Comparison of ENCODE assay signal across 9 cellular contexts in genomic region chr12:65728913-65729793, GRCh38.
DNase-seq lines count a peak whose midpoint lies in the region; FAIRE-seq and TF ChIP-seq lines count a peak whose summit lies in the region.
"Had no signal": no experiment of that assay in that cellular context is flagged by ENCODE, and none has a peak within 500 bp of the region (broad histone marks: within the 10 kb centered on the region; RNA-seq: fewer than 3 reads in every experiment).

No MANE protein-coding gene starts in this region.

- DNase-seq in COLO668 (lab: John Stamatoyannopoulos, UW; ENCODE audit: unreplicated experiment) = peak; percentile 13
- DNase-seq in endothelial cell (ENCODE audit: low spot score) = peak; percentile 40
- DNase-seq in nephron progenitor cell = peak; percentile 60
- DNase-seq in D721Med (ENCODE audit: insufficient read length, low spot score) = no peak
- no peak for DNase-seq in tibial artery
- no peak for DNase-seq in middle frontal gyrus (ENCODE audit: extremely low spot score, low spot score)
- DNase-seq in frontal cortex (ENCODE audit: low spot score in 2 of 2) = no peak
- DNase-seq: left ventricle myocardium superior had no signal

- no peak for TF ChIP-seq CTCF in endothelial cell (IDR thresholded peaks at IDR 0.05; ENCODE audit: unreplicated experiment)
- TF ChIP-seq CTCF in nephron progenitor cell (IDR thresholded peaks at IDR 0.05) = no peak
- no peak for TF ChIP-seq CTCF in D721Med (IDR thresholded peaks at IDR 0.05; ENCODE audit: insufficient read depth, missing control alignments)
- no peak for TF ChIP-seq CTCF in tibial artery (IDR thresholded peaks at IDR 0.05)

- H3K4me1 ChIP-seq in HUES64 (ENCODE audit: insufficient read depth, low read length) = peaks cover 4% of the 10 kb centered on the region; the same call in 1 of the 2 replicates
- H3K4me1 ChIP-seq in tibial artery = peaks cover 0 to 8% (median 3%) of the 10 kb centered on the region in 4 donors

- H3K27ac Mint-ChIP-seq in endothelial cell (ENCODE audit: unreplicated experiment) (no peak overlapping the region), nephron progenitor cell (peak overlapping the region; percentile 61)

- peak overlapping the region; percentile 66 for H3K9ac ChIP-seq in HUES64 (ENCODE audit: low read depth, low read length)

- H3K9me3 Mint-ChIP-seq in endothelial cell (ENCODE audit: unreplicated experiment) (no peaks in the 10 kb centered on the region), nephron progenitor cell (peaks cover 8% of the 10 kb centered on the region)

- intact Hi-C loops in tibial artery (cut with DNase I; ENCODE audit: low total_unique reads) = no loop called here

- no peak for FAIRE-seq in D721Med (lab: Jason Lieb, UNC)
- FAIRE-seq in frontal cortex (lab: Jason Lieb, UNC) = no peak

- no peaks in the 10 kb centered on the region for H3K36me3 ChIP-seq in HUES64 (ENCODE audit: insufficient read depth, low read length)
- H3K36me3 ChIP-seq in tibial artery = no peaks in the 10 kb centered on the region

- H3K4me3 Mint-ChIP-seq in endothelial cell (ENCODE audit: unreplicated experiment) (peak overlapping the region; percentile 88), nephron progenitor cell (peak overlapping the region; percentile 92)

- H3K27me3 ChIP-seq in HUES64 (ENCODE audit: insufficient read depth, low read length) (peaks cover 40% of the 10 kb centered on the region), tibial artery (peaks cover 0 to 42% of the 10 kb centered on the region in 2 donors)

- H3K36me3 Mint-ChIP-seq in endothelial cell (ENCODE audit: low read depth, unreplicated experiment) (no peaks in the 10 kb centered on the region), nephron progenitor cell (ENCODE audit: low read depth) (peaks cover 13% of the 10 kb centered on the region)

- H3K4me1 Mint-ChIP-seq in endothelial cell (ENCODE audit: unreplicated experiment) (peaks cover 7% of the 10 kb centered on the region), nephron progenitor cell (peaks cover 26% of the 10 kb centered on the region)

- peak overlapping the region; percentile 11; the same call in 1 of the 2 replicates for H3K27ac ChIP-seq in HUES64 (ENCODE audit: low read depth, low read length)
- no peak overlapping the region for H3K27ac ChIP-seq in tibial artery

- peaks cover 3% of the 10 kb centered on the region for H3K27me3 Mint-ChIP-seq in endothelial cell (ENCODE audit: unreplicated experiment)
- peaks cover 14% of the 10 kb centered on the region for H3K27me3 Mint-ChIP-seq in nephron progenitor cell (ENCODE audit: low read depth, poor library complexity)

- H3K9me3 ChIP-seq in HUES64 (ENCODE audit: insufficient read depth, low read depth, low read length) (no peaks in the 10 kb centered on the region), tibial artery (no peaks in the 10 kb centered on the region)

- WGBS in HUES64 = 2% methylated on average over 64 of the region's 64 CpGs

- H3K4me3 ChIP-seq in HUES64 (ENCODE audit: low read length) (peak overlapping the region; percentile 68), tibial artery (no peak overlapping the region)

Comparison
In these comparisons a context has a peak if more than half of its experiments do, and no peak if none do; other contexts are left out.
1. DNase-seq: peak in COLO668 (single experiment), endothelial cell (single experiment) and nephron progenitor cell (single experiment); none in D721Med (single experiment), tibial artery (0 of 2), middle frontal gyrus (single experiment) and frontal cortex (0 of 2).